1 cellular context compared by ENCODE assay signal in genomic region chr15:74794970-74795349, GRCh38.
TF ChIP-seq lines count a peak whose summit lies in the region.

No MANE protein-coding gene starts in this region.

TF ChIP-seq in HepG2, 621 proteins besides CTCF, POLR2A, EP300 and RAD21:
- TF ChIP-seq ZSCAN12 (CRISPR knock-in tag; IDR thresholded peaks at IDR 0.05), result no peak
- no peak for TF ChIP-seq REST (IDR thresholded peaks at IDR 0.05; ENCODE audit: borderline replicate concordance in 1 of 2, low read depth in 1 of 2, low read length in 2 of 2)
- TF ChIP-seq ZBTB25 (CRISPR knock-in tag; IDR thresholded peaks at IDR 0.05), result no peak
- 0 out of 2 replicates have a peak, but pooled peaks have one; percentile 14 for TF ChIP-seq ZNF121 (CRISPR knock-in tag; IDR thresholded peaks at IDR 0.05)
- TF ChIP-seq KDM6A (CRISPR knock-in tag; IDR thresholded peaks at IDR 0.05; ENCODE audit: low read depth), result no peak
- no peak for TF ChIP-seq CREB3 (CRISPR knock-in tag; IDR thresholded peaks at IDR 0.05)
TF ChIP-seq in HepG2: peak in this region for 1.
